Comparison of ENCODE assay signal across 8 cellular contexts in the genomic region with DNA sequence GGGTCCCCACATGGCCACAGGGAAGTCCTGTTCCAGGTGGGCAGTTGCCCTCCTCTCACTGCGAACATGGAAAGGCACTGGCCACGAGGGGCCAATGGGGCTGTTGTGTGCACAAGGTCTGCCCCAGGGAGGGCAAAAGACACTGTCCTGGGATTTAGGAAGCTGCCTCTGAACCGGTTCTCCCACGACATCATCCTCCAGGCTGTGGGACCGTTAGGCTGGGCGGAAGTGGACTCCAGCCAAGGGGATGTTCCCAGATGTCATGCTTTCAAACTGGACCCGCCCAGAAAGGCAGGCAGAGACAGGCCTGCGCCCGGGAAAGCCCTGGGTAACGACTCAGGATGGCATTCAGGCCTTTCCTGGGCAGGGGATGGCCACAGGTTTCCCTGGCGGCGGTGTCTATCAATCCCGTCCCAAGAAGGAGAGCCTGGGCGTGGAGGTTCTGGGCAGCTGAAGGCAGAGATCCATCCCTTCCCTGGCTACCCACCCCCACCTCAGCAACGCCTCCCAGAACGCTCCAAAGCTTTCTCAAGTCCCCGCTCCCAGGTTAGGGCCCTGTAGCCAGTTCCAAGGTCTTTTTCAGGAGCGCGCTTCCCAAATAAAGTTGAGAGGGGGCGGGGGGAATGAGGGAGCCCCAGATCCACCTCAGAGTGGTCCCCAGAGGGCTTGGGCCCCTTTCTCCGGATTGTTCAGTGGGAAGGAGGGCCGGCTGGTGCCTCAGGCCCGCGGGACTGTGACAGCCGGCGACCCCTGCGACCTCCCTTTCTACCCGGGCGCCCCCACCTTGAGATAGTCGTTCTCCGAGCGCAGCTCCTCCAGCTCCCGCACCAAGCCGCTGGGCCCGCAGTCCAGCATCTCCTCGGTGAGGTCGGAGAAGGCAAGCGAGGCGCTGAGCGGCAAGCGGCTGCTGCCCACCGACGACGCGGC. TPM values are rescaled to one million over a fixed set of nuclear protein-coding genes. Genes with fewer than 3 reads are reported as not detected.
DNase-seq lines count a peak whose midpoint lies in the region; ATAC-seq, FAIRE-seq and TF ChIP-seq lines count a peak whose summit lies in the region.

No MANE protein-coding gene starts in this region.

- H3K4me2 ChIP-seq in endothelial cell of umbilical vein (ENCODE audit: insufficient read depth, low read length) (peak overlapping the region; percentile 65), mesendoderm (ENCODE audit: low read length) (peak overlapping the region; percentile 85)

- no peak overlapping the region for H3K27ac ChIP-seq in CD8-positive, alpha-beta T cell (ENCODE audit: low read depth, low read length)
- H3K27ac ChIP-seq in HUES48 (ENCODE audit: low read depth, low read length) (peak overlapping the region; percentile 35), endothelial cell of umbilical vein (ENCODE audit: insufficient read depth, low read depth, low read length) (no peak overlapping the region), mesendoderm (ENCODE audit: low read depth, low read length) (no peak overlapping the region), tibial artery (peak overlapping the region; percentile 90)

- ATAC-seq in CD8-positive, alpha-beta T cell, result no peak
- ATAC-seq in SK-N-SH treated with all-trans-retinoic acid at 6 μM for 48 hours (peak; percentile 81), HG03097 (IDR thresholded peaks at IDR 0.05; ENCODE audit: low FRiP score, unreplicated experiment) (no peak), HG03439 (IDR thresholded peaks at IDR 0.05; ENCODE audit: unreplicated experiment) (no peak)

- H3K4me3 ChIP-seq in CD8-positive, alpha-beta T cell (ENCODE audit: low read depth, low read length), result no peak overlapping the region
- peak overlapping the region; percentile 71 for H3K4me3 ChIP-seq in HUES48 (ENCODE audit: low read depth, low read length)
- H3K4me3 ChIP-seq in endothelial cell of umbilical vein (replicated peaks in 1 of 3; ENCODE audit: insufficient read depth in 1 of 3, low read depth in 1 of 3, low read length in 3 of 3), result peak overlapping the region; percentile 27 to 54 (median 41)
- H3K4me3 ChIP-seq in mesendoderm (ENCODE audit: low read length), result peak overlapping the region; percentile 69
- H3K4me3 ChIP-seq in tibial artery, result peak overlapping the region; percentile 72 to 85

- H3K18ac ChIP-seq in mesendoderm (ENCODE audit: low read length), result peak overlapping the region; percentile 91

- H3K27ac Mint-ChIP-seq in CD8-positive, alpha-beta T cell, result no peak overlapping the region

- peaks cover 53% of the 10 kb centered on the region for H3K79me2 ChIP-seq in endothelial cell of umbilical vein (ENCODE audit: control insufficient read depth, insufficient read depth, low read length)
- H3K79me2 ChIP-seq in mesendoderm (ENCODE audit: control insufficient read depth, insufficient read depth, low read length), result peaks cover 7% of the 10 kb centered on the region

- H3K27me3 ChIP-seq in CD8-positive, alpha-beta T cell (ENCODE audit: insufficient read depth, low read length), result no peaks in the 10 kb centered on the region
- H3K27me3 ChIP-seq in HUES48 (ENCODE audit: control insufficient read depth, insufficient read depth, low read length) (no peaks in the 10 kb centered on the region; the same call in none of the 2 replicates), endothelial cell of umbilical vein (ENCODE audit: control insufficient read depth in 2 of 2, insufficient read depth in 2 of 2, low read length in 2 of 2) (no peaks in the 10 kb centered on the region), mesendoderm (ENCODE audit: insufficient read depth, low read length, poor library complexity) (no peaks in the 10 kb centered on the region), tibial artery (no peaks in the 10 kb centered on the region)

- peaks cover 21% of the 10 kb centered on the region for H3K79me1 ChIP-seq in mesendoderm (ENCODE audit: low read length)

- no peak overlapping the region for H2BK15ac ChIP-seq in mesendoderm (replicated peaks; ENCODE audit: low read depth)

- no peak overlapping the region for H2BK120ac ChIP-seq in mesendoderm (ENCODE audit: low read depth, low read length)

- TF ChIP-seq CTCF in CD8-positive, alpha-beta T cell (IDR thresholded peaks at IDR 0.05), result no peak
- TF ChIP-seq CTCF in endothelial cell of umbilical vein (IDR thresholded peaks at IDR 0.05; ENCODE audit: extremely low read depth in 1 of 2, insufficient read depth in 1 of 2, low read depth in 1 of 2, low read length in 2 of 2), result no peak
- no peak for TF ChIP-seq CTCF in tibial artery (IDR thresholded peaks at IDR 0.05)

- H4K20me1 ChIP-seq in endothelial cell of umbilical vein (replicated peaks; ENCODE audit: control insufficient read depth, extremely low read depth, insufficient read depth, low read length), result no peaks in the 10 kb centered on the region

- no peaks in the 10 kb centered on the region for H3K9me3 ChIP-seq in CD8-positive, alpha-beta T cell (ENCODE audit: low read length)
- H3K9me3 ChIP-seq in HUES48 (ENCODE audit: control insufficient read depth, insufficient read depth, low read length), result no peaks in the 10 kb centered on the region
- no peaks in the 10 kb centered on the region for H3K9me3 ChIP-seq in endothelial cell of umbilical vein (replicated peaks; ENCODE audit: control insufficient read depth, insufficient read depth, low read length)
- no peaks in the 10 kb centered on the region for H3K9me3 ChIP-seq in tibial artery

- FAIRE-seq in endothelial cell of umbilical vein (lab: Jason Lieb, UNC), result peak; percentile 92

- DNase-seq in CD8-positive, alpha-beta T cell, result no peak
- peak; percentile 44 for DNase-seq in endothelial cell of umbilical vein (ENCODE audit: low read depth, low spot score)
- peak; percentile 71 for DNase-seq in mesendoderm
- DNase-seq in tibial artery, result peak; percentile 93

- no CpG with 5 or more reads among the region's 45 CpGs for WGBS in mesendoderm (ENCODE audit: extremely low coverage, insufficient coverage, low lambda C conversion rate)

- peak overlapping the region; percentile 18 for H2AK5ac ChIP-seq in mesendoderm (ENCODE audit: low read length)

- H3K4me3 Mint-ChIP-seq in CD8-positive, alpha-beta T cell, result peak overlapping the region; percentile 56

- H3K4me1 ChIP-seq in CD8-positive, alpha-beta T cell (ENCODE audit: insufficient read depth, low read length), result peaks cover 5% of the 10 kb centered on the region
- H3K4me1 ChIP-seq in HUES48 (ENCODE audit: control insufficient read depth, insufficient read depth, low read length), result peaks cover 18% of the 10 kb centered on the region
- peaks cover 18% of the 10 kb centered on the region for H3K4me1 ChIP-seq in endothelial cell of umbilical vein (ENCODE audit: control insufficient read depth, extremely low read depth, insufficient read depth, low read length)
- H3K4me1 ChIP-seq in mesendoderm (ENCODE audit: control insufficient read depth, low read depth, low read length), result peaks cover 4% of the 10 kb centered on the region
- peaks cover 4 to 55% (median 47%) of the 10 kb centered on the region in 4 donors for H3K4me1 ChIP-seq in tibial artery

- peaks cover 7% of the 10 kb centered on the region for H3K4me1 Mint-ChIP-seq in CD8-positive, alpha-beta T cell (ENCODE audit: low read depth)

- dilution Hi-C loops in endothelial cell of umbilical vein (cut with MboI; ENCODE audit: extremely low pct_ligation_motif_present, low sequenced_read_pairs), result no loop called here

- POLR2A ChIA-PET in CD8-positive, alpha-beta T cell (lab: Charles Lee), result no interaction called here
- POLR2A ChIA-PET in endothelial cell of umbilical vein (lab: Charles Lee), result interaction anchor here (0.7 to 0.9 kb wide), 2 partner anchors 11 to 36 kb away, joined by 3 to 4 read pairs; no protein-coding TSS in a partner anchor

- H3K9ac ChIP-seq in HUES48 (ENCODE audit: low read depth, low read length), result no peak overlapping the region; the same call in 1 of the 2 replicates
- peak overlapping the region; percentile 58 for H3K9ac ChIP-seq in endothelial cell of umbilical vein (replicated peaks; ENCODE audit: extremely low read depth, insufficient read depth, low read length)
- H3K9ac ChIP-seq in mesendoderm (ENCODE audit: low read length), result peak overlapping the region; percentile 86

- H4K8ac ChIP-seq in mesendoderm (ENCODE audit: low read depth, low read length), result no peak overlapping the region

- peak overlapping the region; percentile 94 for H3K56ac ChIP-seq in mesendoderm (ENCODE audit: low read length)

- H3K36me3 Mint-ChIP-seq in CD8-positive, alpha-beta T cell, result no peaks in the 10 kb centered on the region

- H3K27me3 Mint-ChIP-seq in CD8-positive, alpha-beta T cell (ENCODE audit: low read depth), result peaks cover 2% of the 10 kb centered on the region

- H2BK5ac ChIP-seq in mesendoderm (ENCODE audit: low read length), result no peak overlapping the region

- intact Hi-C loops in CD8-positive, alpha-beta T cell (cut with DNase I, micrococcal nuclease), result no loop called here
- intact Hi-C loops in endothelial cell of umbilical vein (cut with micrococcal nuclease) (loop anchor here (2.0 to 10.0 kb wide), 7 partner anchors 27 to 397 kb away; a partner anchor contains a TSS), tibial artery (cut with DNase I; ENCODE audit: low total_unique reads) (loop anchor here (5.0 to 10.0 kb wide), 2 partner anchors 47 to 90 kb away; a partner anchor contains a TSS)

- no peaks in the 10 kb centered on the region for H3K9me1 ChIP-seq in endothelial cell of umbilical vein (replicated peaks; ENCODE audit: control insufficient read depth, extremely low read depth, insufficient read depth, low read length)

- no peaks in the 10 kb centered on the region for H3K9me3 Mint-ChIP-seq in CD8-positive, alpha-beta T cell

- peak overlapping the region; percentile 41 for H3K4ac ChIP-seq in mesendoderm (ENCODE audit: low read depth, low read length)

- BruUV-seq in endothelial cell of umbilical vein (replicated peaks; lab: Mats Ljungman, UMichigan), result no TSS peak

- CTCF ChIA-PET in CD8-positive, alpha-beta T cell (lab: Charles Lee), result no interaction called here
- CTCF ChIA-PET in endothelial cell of umbilical vein (lab: Charles Lee), result interaction anchor here (1.2 to 5.6 kb wide), 11 partner anchors 8 to 88 kb away, joined by 3 to 60 read pairs (median 11); a partner anchor contains a TSS

- peak overlapping the region; percentile 3 for H2AFZ ChIP-seq in endothelial cell of umbilical vein (ENCODE audit: low read depth, low read length)

- no peaks in the 10 kb centered on the region for H3K36me3 ChIP-seq in CD8-positive, alpha-beta T cell (ENCODE audit: insufficient read depth, low read length)
- H3K36me3 ChIP-seq in HUES48 (ENCODE audit: control insufficient read depth, insufficient read depth, low read length) (peaks cover 10% of the 10 kb centered on the region), endothelial cell of umbilical vein (ENCODE audit: control insufficient read depth in 2 of 2, extremely low read depth in 1 of 2, insufficient read depth in 2 of 2, low read length in 2 of 2) (peaks cover 0 to 2% of the 10 kb centered on the region in 2 experiments), mesendoderm (ENCODE audit: control insufficient read depth, insufficient read depth, low read length) (no peaks in the 10 kb centered on the region), tibial artery (no peaks in the 10 kb centered on the region)

- peak; percentile 45 for TF ChIP-seq POLR2A in endothelial cell of umbilical vein (IDR thresholded peaks at IDR 0.05; ENCODE audit: low read depth, low read length)

- H3K23ac ChIP-seq in mesendoderm (ENCODE audit: low read length), result peak overlapping the region; percentile 92

- no peak overlapping the region for H4K5ac ChIP-seq in mesendoderm (ENCODE audit: low read length)

RNA-seq across cellular contexts. Expression of a gene that starts 13.8 kb away (rescaled TPM):
- not detected for total RNA-seq in CD8-positive, alpha-beta T cell
- total RNA-seq in endothelial cell of umbilical vein, result not detected in 2 replicates
- polyA plus RNA-seq in endothelial cell of umbilical vein, result not detected in 2 replicates
- polyA plus RNA-seq in endothelial cell of umbilical vein (2011; cell fraction: cytosol; rRNA removed), result not detected in 2 replicates
- not detected in 2 replicates for polyA plus RNA-seq in endothelial cell of umbilical vein (2011; cell fraction: nucleus; rRNA removed)
- polyA plus RNA-seq in endothelial cell of umbilical vein (2012), result 0.19 and 0.23 TPM in 2 replicates
- not detected in 2 replicates for polyA minus RNA-seq in endothelial cell of umbilical vein
- polyA minus RNA-seq in endothelial cell of umbilical vein (2011; cell fraction: cytosol; rRNA and poly(A)+ RNA removed), result not detected
- not detected in 2 replicates for polyA minus RNA-seq in endothelial cell of umbilical vein (2011; cell fraction: nucleus; rRNA and poly(A)+ RNA removed)
- 0.17 TPM for polyA plus RNA-seq in mesendoderm (2013, experiment 1 of 2)
- 0.20 TPM for polyA plus RNA-seq in mesendoderm (2013, experiment 2 of 2)

Comparison
In these comparisons a context has a peak if more than half of its experiments do, and no peak if none do; other contexts are left out.
1. DNase-seq: peak in endothelial cell of umbilical vein (single experiment), mesendoderm (single experiment) and tibial artery (2 of 2); none in CD8-positive, alpha-beta T cell (0 of 7).
2. H3K27ac ChIP-seq: peak in HUES48 (single experiment) and tibial artery (2 of 2); none in CD8-positive, alpha-beta T cell (single experiment), endothelial cell of umbilical vein (single experiment) and mesendoderm (single experiment).
3. intact Hi-C loops: an anchor here in endothelial cell of umbilical vein (2.0 to 10.0 kb wide) and tibial artery (5.0 to 10.0 kb wide); none called in CD8-positive, alpha-beta T cell.